In genomic region chrX:35015627-35016026, GRCh38 we compare ENCODE assay signal across 1 cellular context.
TF ChIP-seq lines count a peak whose summit lies in the region.

No MANE protein-coding gene starts in this region.

TF ChIP-seq in H1, 55 proteins besides CTCF, POLR2A, EP300 and RAD21 (continued from another document):
- TF ChIP-seq, protein P1, sequence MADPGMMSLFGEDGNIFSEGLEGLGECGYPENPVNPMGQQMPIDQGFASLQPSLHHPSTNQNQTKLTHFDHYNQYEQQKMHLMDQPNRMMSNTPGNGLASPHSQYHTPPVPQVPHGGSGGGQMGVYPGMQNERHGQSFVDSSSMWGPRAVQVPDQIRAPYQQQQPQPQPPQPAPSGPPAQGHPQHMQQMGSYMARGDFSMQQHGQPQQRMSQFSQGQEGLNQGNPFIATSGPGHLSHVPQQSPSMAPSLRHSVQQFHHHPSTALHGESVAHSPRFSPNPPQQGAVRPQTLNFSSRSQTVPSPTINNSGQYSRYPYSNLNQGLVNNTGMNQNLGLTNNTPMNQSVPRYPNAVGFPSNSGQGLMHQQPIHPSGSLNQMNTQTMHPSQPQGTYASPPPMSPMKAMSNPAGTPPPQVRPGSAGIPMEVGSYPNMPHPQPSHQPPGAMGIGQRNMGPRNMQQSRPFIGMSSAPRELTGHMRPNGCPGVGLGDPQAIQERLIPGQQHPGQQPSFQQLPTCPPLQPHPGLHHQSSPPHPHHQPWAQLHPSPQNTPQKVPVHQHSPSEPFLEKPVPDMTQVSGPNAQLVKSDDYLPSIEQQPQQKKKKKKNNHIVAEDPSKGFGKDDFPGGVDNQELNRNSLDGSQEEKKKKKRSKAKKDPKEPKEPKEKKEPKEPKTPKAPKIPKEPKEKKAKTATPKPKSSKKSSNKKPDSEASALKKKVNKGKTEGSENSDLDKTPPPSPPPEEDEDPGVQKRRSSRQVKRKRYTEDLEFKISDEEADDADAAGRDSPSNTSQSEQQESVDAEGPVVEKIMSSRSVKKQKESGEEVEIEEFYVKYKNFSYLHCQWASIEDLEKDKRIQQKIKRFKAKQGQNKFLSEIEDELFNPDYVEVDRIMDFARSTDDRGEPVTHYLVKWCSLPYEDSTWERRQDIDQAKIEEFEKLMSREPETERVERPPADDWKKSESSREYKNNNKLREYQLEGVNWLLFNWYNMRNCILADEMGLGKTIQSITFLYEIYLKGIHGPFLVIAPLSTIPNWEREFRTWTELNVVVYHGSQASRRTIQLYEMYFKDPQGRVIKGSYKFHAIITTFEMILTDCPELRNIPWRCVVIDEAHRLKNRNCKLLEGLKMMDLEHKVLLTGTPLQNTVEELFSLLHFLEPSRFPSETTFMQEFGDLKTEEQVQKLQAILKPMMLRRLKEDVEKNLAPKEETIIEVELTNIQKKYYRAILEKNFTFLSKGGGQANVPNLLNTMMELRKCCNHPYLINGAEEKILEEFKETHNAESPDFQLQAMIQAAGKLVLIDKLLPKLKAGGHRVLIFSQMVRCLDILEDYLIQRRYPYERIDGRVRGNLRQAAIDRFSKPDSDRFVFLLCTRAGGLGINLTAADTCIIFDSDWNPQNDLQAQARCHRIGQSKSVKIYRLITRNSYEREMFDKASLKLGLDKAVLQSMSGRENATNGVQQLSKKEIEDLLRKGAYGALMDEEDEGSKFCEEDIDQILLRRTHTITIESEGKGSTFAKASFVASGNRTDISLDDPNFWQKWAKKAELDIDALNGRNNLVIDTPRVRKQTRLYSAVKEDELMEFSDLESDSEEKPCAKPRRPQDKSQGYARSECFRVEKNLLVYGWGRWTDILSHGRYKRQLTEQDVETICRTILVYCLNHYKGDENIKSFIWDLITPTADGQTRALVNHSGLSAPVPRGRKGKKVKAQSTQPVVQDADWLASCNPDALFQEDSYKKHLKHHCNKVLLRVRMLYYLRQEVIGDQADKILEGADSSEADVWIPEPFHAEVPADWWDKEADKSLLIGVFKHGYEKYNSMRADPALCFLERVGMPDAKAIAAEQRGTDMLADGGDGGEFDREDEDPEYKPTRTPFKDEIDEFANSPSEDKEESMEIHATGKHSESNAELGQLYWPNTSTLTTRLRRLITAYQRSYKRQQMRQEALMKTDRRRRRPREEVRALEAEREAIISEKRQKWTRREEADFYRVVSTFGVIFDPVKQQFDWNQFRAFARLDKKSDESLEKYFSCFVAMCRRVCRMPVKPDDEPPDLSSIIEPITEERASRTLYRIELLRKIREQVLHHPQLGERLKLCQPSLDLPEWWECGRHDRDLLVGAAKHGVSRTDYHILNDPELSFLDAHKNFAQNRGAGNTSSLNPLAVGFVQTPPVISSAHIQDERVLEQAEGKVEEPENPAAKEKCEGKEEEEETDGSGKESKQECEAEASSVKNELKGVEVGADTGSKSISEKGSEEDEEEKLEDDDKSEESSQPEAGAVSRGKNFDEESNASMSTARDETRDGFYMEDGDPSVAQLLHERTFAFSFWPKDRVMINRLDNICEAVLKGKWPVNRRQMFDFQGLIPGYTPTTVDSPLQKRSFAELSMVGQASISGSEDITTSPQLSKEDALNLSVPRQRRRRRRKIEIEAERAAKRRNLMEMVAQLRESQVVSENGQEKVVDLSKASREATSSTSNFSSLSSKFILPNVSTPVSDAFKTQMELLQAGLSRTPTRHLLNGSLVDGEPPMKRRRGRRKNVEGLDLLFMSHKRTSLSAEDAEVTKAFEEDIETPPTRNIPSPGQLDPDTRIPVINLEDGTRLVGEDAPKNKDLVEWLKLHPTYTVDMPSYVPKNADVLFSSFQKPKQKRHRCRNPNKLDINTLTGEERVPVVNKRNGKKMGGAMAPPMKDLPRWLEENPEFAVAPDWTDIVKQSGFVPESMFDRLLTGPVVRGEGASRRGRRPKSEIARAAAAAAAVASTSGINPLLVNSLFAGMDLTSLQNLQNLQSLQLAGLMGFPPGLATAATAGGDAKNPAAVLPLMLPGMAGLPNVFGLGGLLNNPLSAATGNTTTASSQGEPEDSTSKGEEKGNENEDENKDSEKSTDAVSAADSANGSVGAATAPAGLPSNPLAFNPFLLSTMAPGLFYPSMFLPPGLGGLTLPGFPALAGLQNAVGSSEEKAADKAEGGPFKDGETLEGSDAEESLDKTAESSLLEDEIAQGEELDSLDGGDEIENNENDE (IDR thresholded peaks at IDR 0.05; ENCODE audit: insufficient replicate concordance, low read length): no peak
